Comparison of ENCODE assay signal across 10 cellular contexts in the genomic region with DNA sequence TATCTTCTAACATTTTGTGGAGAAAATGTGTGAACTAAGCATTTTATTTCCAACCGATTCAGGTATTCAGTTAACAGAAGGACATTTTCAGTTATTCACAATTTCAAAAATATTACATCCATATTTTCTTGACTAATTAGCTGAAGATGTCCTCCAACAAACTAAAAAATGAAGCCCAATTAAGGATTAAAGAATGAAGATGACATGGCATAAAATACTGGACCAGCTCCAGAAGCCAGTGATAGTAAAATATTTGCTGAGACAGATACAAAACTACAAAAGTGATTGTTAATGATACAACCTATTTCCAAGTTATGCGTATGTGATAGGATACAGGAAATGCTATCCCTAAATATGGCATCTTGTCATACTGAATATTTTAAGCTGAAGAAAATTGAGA.
"Had no signal": no experiment of that assay in that cellular context is flagged by ENCODE, and none has a peak within 500 bp of the region (broad histone marks: within the 10 kb centered on the region; RNA-seq: fewer than 3 reads in every experiment).

No MANE protein-coding gene starts in this region.

- H3K4me3 ChIP-seq: GM23248, GM23338, HAP-1 had no signal

- H3K36me3 ChIP-seq: HAP-1 had no signal

- DNase-seq: GM23248, GOT3, H7, H9, HCEC 1CT, HFFc6 had no signal

- H3K9me3 ChIP-seq: HAP-1 had no signal

- ATAC-seq: GM23338, HCT116 had no signal

- H3K4me2 ChIP-seq: GM23338 had no signal

- H3K9ac ChIP-seq: GM23248 had no signal

- FAIRE-seq: H1 had no signal

- H3K4me1 ChIP-seq: HAP-1 had no signal

- H2AFZ ChIP-seq: GM23248, GM23338 had no signal

- H3K27ac ChIP-seq: GM23248 had no signal
